Comparison of ENCODE assay signal across 8 cellular contexts in the genomic region with DNA sequence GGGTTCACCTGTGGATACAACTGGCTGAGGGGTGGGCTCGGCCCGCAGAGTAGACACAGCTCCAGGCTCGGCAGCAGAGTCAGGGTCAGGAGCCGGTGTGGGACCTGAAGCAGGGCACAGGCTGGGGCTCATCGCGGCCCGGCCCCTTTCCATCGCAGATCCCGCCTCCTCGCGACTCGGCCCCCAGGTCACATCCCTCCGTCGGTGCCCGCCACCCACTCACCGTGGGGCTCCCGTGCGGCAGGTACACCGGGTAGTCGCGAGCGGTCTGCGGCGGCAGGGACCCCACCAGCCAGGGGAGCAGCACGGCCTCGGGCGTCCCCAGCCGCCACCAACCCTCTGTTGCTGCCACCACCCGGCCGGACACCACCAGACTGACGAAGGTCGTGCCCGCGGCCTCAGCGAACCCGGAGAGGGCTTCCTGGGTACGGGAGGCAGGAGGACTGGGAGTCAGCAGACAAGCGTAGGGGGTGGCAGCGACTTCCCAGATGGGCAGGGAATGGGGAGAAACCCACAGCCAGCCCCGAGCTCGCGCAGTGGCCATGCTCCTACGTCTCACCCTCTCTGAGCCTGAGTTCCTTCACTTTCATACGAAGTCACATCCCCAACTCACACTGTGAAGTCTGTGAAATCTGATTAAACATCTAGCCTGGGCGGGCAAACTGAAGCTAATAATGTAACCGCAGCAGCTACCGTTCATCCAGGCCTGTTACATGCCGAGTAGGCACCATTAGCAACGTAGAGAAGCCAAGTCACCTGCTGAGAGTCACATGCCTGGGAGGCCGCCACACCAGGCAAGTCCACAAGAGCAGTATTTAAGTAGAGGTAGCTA. TPM values are rescaled to one million over a fixed set of nuclear protein-coding genes. Genes with fewer than 3 reads are reported as not detected.
DNase-seq lines count a peak whose midpoint lies in the region; ATAC-seq lines count a peak whose summit lies in the region.

No MANE protein-coding gene starts in this region.

- H3K4me3 ChIP-seq in CD4-positive, CD25-positive, alpha-beta regulatory T cell (ENCODE audit: low read depth, low read length): peak overlapping the region; percentile 59
- H3K4me3 ChIP-seq in muscle layer of colon (ENCODE audit: low read depth in 1 of 2, low read length in 2 of 2) (peak overlapping the region; percentile 45 to 72), stomach smooth muscle (ENCODE audit: low read length in 2 of 2) (peak overlapping the region; percentile 88 to 94)

- peaks cover 1% of the 10 kb centered on the region for H3K36me3 ChIP-seq in CD4-positive, CD25-positive, alpha-beta regulatory T cell (ENCODE audit: control insufficient read depth, insufficient read depth, low read length)
- H3K36me3 ChIP-seq in muscle layer of colon (ENCODE audit: insufficient read depth, low read length): peaks cover 19% of the 10 kb centered on the region
- peaks cover 0 to 4% of the 10 kb centered on the region in 2 donors for H3K36me3 ChIP-seq in stomach smooth muscle (ENCODE audit: control insufficient read depth in 2 of 2, insufficient read depth in 2 of 2, low read length in 2 of 2)

- H3K9me3 Mint-ChIP-seq in CD4-positive, CD25-positive, alpha-beta regulatory T cell: no peaks in the 10 kb centered on the region

- peak; percentile 53 to 59 (median 58) for DNase-seq in CD4-positive, CD25-positive, alpha-beta regulatory T cell
- DNase-seq in NCI-H187 treated with DMSO at 0.1 percent for 48 hours (lab: John Stamatoyannopoulos, UW) (peak; percentile 33), GOT3 (lab: John Stamatoyannopoulos, UW) (no peak)
- peak; percentile 50 for DNase-seq in activated CD8-positive, alpha-beta memory T cell treated with anti-CD3 and anti-CD28 coated beads, Interleukin-2, amount 50 U/mL, for 4 hours

- H3K27ac ChIP-seq in CD4-positive, CD25-positive, alpha-beta regulatory T cell (ENCODE audit: insufficient read depth, low read length, poor library complexity, severe bottlenecking): peak overlapping the region; percentile 75
- peak overlapping the region; percentile 72 for H3K27ac ChIP-seq in muscle layer of colon (ENCODE audit: low read depth, low read length)
- peak overlapping the region; percentile 67 for H3K27ac ChIP-seq in stomach smooth muscle (ENCODE audit: low read length)

- H3K4me3 Mint-ChIP-seq in CD4-positive, CD25-positive, alpha-beta regulatory T cell: peak overlapping the region; percentile 92 to 94 (median 94)

- H3K27ac Mint-ChIP-seq in CD4-positive, CD25-positive, alpha-beta regulatory T cell: peak overlapping the region in 2 of 3 donors; percentile 87 to 94

- peak overlapping the region; percentile 49 for H3K9ac ChIP-seq in muscle layer of colon (ENCODE audit: low read length)
- H3K9ac ChIP-seq in stomach smooth muscle (ENCODE audit: low read length in 2 of 2): peak overlapping the region; percentile 65 to 80

- H3K27me3 Mint-ChIP-seq in CD4-positive, CD25-positive, alpha-beta regulatory T cell: no peaks in the 10 kb centered on the region

- H3K36me3 Mint-ChIP-seq in CD4-positive, CD25-positive, alpha-beta regulatory T cell: peaks cover 6% of the 10 kb centered on the region

- ATAC-seq in CD4-positive, CD25-positive, alpha-beta regulatory T cell (ENCODE audit: low read depth in 2 of 2): peak; percentile 16 to 31
- peak; percentile 10 for ATAC-seq in esophagus mucosa
- ATAC-seq in GM19035 (IDR thresholded peaks at IDR 0.05; ENCODE audit: unreplicated experiment): no peak

- no peaks in the 10 kb centered on the region for H3K27me3 ChIP-seq in CD4-positive, CD25-positive, alpha-beta regulatory T cell (ENCODE audit: control insufficient read depth, insufficient read depth, low read length)
- H3K27me3 ChIP-seq in muscle layer of colon (ENCODE audit: control insufficient read depth in 1 of 2, insufficient read depth in 2 of 2, low read length in 2 of 2) (no peaks in the 10 kb centered on the region), stomach smooth muscle (ENCODE audit: control insufficient read depth in 1 of 2, insufficient read depth in 2 of 2, low read length in 2 of 2) (no peaks in the 10 kb centered on the region)

- peaks cover 33% of the 10 kb centered on the region for H3K4me1 ChIP-seq in CD4-positive, CD25-positive, alpha-beta regulatory T cell (ENCODE audit: control insufficient read depth, insufficient read depth, low read length, poor library complexity, severe bottlenecking)
- peaks cover 25% of the 10 kb centered on the region for H3K4me1 ChIP-seq in muscle layer of colon (ENCODE audit: insufficient read depth, low read length)
- peaks cover 27% of the 10 kb centered on the region for H3K4me1 ChIP-seq in stomach smooth muscle (ENCODE audit: control insufficient read depth, insufficient read depth, low read length)

- peaks cover 8 to 48% (median 18%) of the 10 kb centered on the region in 4 donors for H3K4me1 Mint-ChIP-seq in CD4-positive, CD25-positive, alpha-beta regulatory T cell

- H3K9me3 ChIP-seq in CD4-positive, CD25-positive, alpha-beta regulatory T cell (ENCODE audit: control insufficient read depth in 2 of 2, low read length in 2 of 2): no peaks in the 10 kb centered on the region
- no peaks in the 10 kb centered on the region for H3K9me3 ChIP-seq in muscle layer of colon (ENCODE audit: low read length)
- no peaks in the 10 kb centered on the region for H3K9me3 ChIP-seq in stomach smooth muscle (ENCODE audit: control insufficient read depth in 2 of 2, low read length in 2 of 2)

RNA-seq across cellular contexts. Expression of gene FUZ, which starts 3.7 kb away (rescaled TPM):
- 15.8 TPM for total RNA-seq in CD4-positive, CD25-positive, alpha-beta regulatory T cell
- polyA plus RNA-seq in CD4-positive, CD25-positive, alpha-beta regulatory T cell: 1 to 10 TPM; 4.0 to 8.4 (median 4.9) TPM
- 8.3 TPM for total RNA-seq in esophagus mucosa

RNA-seq across cellular contexts. Expression of gene MED25, which starts 8.7 kb away (rescaled TPM):
- total RNA-seq in CD4-positive, CD25-positive, alpha-beta regulatory T cell: 67.9 TPM
- polyA plus RNA-seq in CD4-positive, CD25-positive, alpha-beta regulatory T cell: 10 to 100 TPM; 12.7 to 23.6 (median 19.9) TPM
- 25.6 TPM for total RNA-seq in esophagus mucosa

RNA-seq across cellular contexts. Expression of gene PTOV1, which starts 41.6 kb away (rescaled TPM):
- total RNA-seq in CD4-positive, CD25-positive, alpha-beta regulatory T cell: 116 TPM
- 10 to 100 TPM; 26.8 to 45.6 (median 34.2) TPM for polyA plus RNA-seq in CD4-positive, CD25-positive, alpha-beta regulatory T cell
- total RNA-seq in esophagus mucosa: 58.5 TPM

RNA-seq across cellular contexts. Expression of gene AP2A1, which starts 42.6 kb away (rescaled TPM):
- 49.5 TPM for total RNA-seq in CD4-positive, CD25-positive, alpha-beta regulatory T cell
- 1 to 10 TPM; 5.2 to 7.4 (median 5.6) TPM for polyA plus RNA-seq in CD4-positive, CD25-positive, alpha-beta regulatory T cell
- 54.0 TPM for total RNA-seq in esophagus mucosa

RNA-seq across cellular contexts. Expression of gene TSKS, which starts 46.3 kb away (rescaled TPM):
- total RNA-seq in CD4-positive, CD25-positive, alpha-beta regulatory T cell: not detected
- polyA plus RNA-seq in CD4-positive, CD25-positive, alpha-beta regulatory T cell: under 1 TPM; 0.41 to 0.77 (median 0.45) TPM
- 0.12 TPM for total RNA-seq in esophagus mucosa
